ENCODE assay signal across 25 cellular contexts in the genomic region with DNA sequence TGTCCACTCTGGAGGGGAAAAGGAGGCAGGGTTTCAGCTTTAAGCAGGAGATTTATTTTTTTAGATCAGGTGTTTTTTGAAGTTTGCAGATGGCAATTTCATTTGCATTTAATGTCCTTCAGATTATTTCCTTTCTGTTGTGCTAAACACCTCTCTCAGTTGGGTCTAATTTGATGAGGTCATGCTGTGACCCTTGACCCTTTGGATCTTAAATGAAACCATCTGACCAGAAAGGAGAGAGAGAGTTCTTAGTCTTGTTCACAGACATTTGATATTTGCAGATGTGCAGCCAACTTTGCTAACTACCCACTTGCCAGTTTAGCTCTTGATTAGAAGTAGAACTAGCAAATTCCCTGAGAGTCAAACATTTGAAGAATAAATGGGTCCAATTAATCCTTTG.
"Had no signal": no experiment of that assay in that cellular context is flagged by ENCODE, and none has a peak within 500 bp of the region (broad histone marks: within the 10 kb centered on the region; RNA-seq: fewer than 3 reads in every experiment).

No MANE protein-coding gene starts in this region.

- ATAC-seq: gastrocnemius medialis; heart right ventricle; lower lobe of right lung; natural killer cell; right cardiac atrium; stimulated activated memory B cell treated with anti-CD40 and anti-IgM and Interleukin-4, amounts not matched to agents 10 μg/mL and 1 μg/mL and 100 μg/mL, for 72 hours; upper lobe of right lung had no signal

- H3K4me1 Mint-ChIP-seq: endodermal cell; memory B cell; natural killer cell; stimulated activated memory B cell treated with anti-CD40 and anti-IgM and Interleukin-4, amounts not matched to agents 10 μg/mL and 1 μg/mL and 100 μg/mL, for 72 hours had no signal

- H3K36me3 Mint-ChIP-seq: memory B cell; mesothelial cell of epicardium; natural killer cell; stimulated activated memory B cell treated with anti-CD40 and anti-IgM and Interleukin-4, amounts not matched to agents 10 μg/mL and 1 μg/mL and 100 μg/mL, for 72 hours had no signal

- H3K27me3 ChIP-seq: colonic mucosa, gastrocnemius medialis, heart right ventricle, tibial artery, upper lobe of right lung, vagina had no signal

- H3K27ac Mint-ChIP-seq: endodermal cell; memory B cell; mesothelial cell of epicardium; natural killer cell; stimulated activated memory B cell treated with anti-CD40 and anti-IgM and Interleukin-4, amounts not matched to agents 10 μg/mL and 1 μg/mL and 100 μg/mL, for 72 hours; stimulated activated naive CD8-positive, alpha-beta T cell treated with anti-CD3 and anti-CD28 coated beads, Interleukin-15, Interleukin-2, amounts not matched to agents 100 ng/mL and 50 ng/mL, for 24 hours had no signal

- H3K36me3 ChIP-seq: colonic mucosa, gastrocnemius medialis, heart right ventricle, left ventricle myocardium inferior, lower lobe of right lung, spleen, tibial artery, upper lobe of right lung, vagina had no signal

- H3K4me3 Mint-ChIP-seq: endodermal cell; memory B cell; mesothelial cell of epicardium; natural killer cell; stimulated activated memory B cell treated with anti-CD40 and anti-IgM and Interleukin-4, amounts not matched to agents 10 μg/mL and 1 μg/mL and 100 μg/mL, for 72 hours; stimulated activated naive CD8-positive, alpha-beta T cell treated with anti-CD3 and anti-CD28 coated beads, Interleukin-15, Interleukin-2, amounts not matched to agents 100 ng/mL and 50 ng/mL, for 24 hours had no signal

- H3K9me3 ChIP-seq: colonic mucosa, gastrocnemius medialis, heart right ventricle, left ventricle myocardium inferior, lower lobe of right lung, spleen, tibial artery, upper lobe of right lung, vagina had no signal

- H3K4me1 ChIP-seq: colonic mucosa, gastrocnemius medialis, heart right ventricle, left ventricle myocardium inferior, lower lobe of right lung, spleen, tibial artery, upper lobe of right lung, vagina had no signal

- H3K27ac ChIP-seq: colonic mucosa, gastrocnemius medialis, heart right ventricle, left ventricle myocardium inferior, lower lobe of right lung, spleen, tibial artery, upper lobe of right lung, vagina had no signal

- DNase-seq: cerebellar nuclear complex; colonic mucosa; dermis blood vessel endothelial cell; endodermal cell; erythroblast; gastrocnemius medialis; heart right ventricle; hypothalamus; kidney glomerular epithelial cell; left ventricle myocardium inferior; lower lobe of right lung; natural killer cell; posterior cingulate gyrus; right cardiac atrium; spleen; stimulated activated CD4-positive, alpha-beta T cell treated with anti-CD3 and anti-CD28 coated beads, Interleukin-15, amount 100 ng/mL, for 24 hours; stimulated activated CD4-positive, alpha-beta T cell treated with anti-CD3 and anti-CD28 coated beads, Interleukin-1b, Interleukin-23, amount 100 ng/mL, for 48 hours; stimulated activated CD4-positive, alpha-beta T cell treated with anti-CD3 and anti-CD28 coated beads, Interleukin-4, amount 100 ng/mL, for 24 hours; tibial artery; upper lobe of right lung had no signal

- H3K27me3 Mint-ChIP-seq: stimulated activated memory B cell treated with anti-CD40 and anti-IgM and Interleukin-4, amounts not matched to agents 10 μg/mL and 1 μg/mL and 100 μg/mL, for 72 hours had no signal

- H3K4me3 ChIP-seq: colonic mucosa, gastrocnemius medialis, heart right ventricle, left ventricle myocardium inferior, lower lobe of right lung, spleen, tibial artery, upper lobe of right lung, vagina had no signal

- H3K9me3 Mint-ChIP-seq: endodermal cell; memory B cell; stimulated activated memory B cell treated with anti-CD40 and anti-IgM and Interleukin-4, amounts not matched to agents 10 μg/mL and 1 μg/mL and 100 μg/mL, for 72 hours; stimulated activated naive CD8-positive, alpha-beta T cell treated with anti-CD3 and anti-CD28 coated beads, Interleukin-15, Interleukin-2, amounts not matched to agents 100 ng/mL and 50 ng/mL, for 24 hours had no signal
